ENCODE assay signal across 1 cellular context in the genomic region with DNA sequence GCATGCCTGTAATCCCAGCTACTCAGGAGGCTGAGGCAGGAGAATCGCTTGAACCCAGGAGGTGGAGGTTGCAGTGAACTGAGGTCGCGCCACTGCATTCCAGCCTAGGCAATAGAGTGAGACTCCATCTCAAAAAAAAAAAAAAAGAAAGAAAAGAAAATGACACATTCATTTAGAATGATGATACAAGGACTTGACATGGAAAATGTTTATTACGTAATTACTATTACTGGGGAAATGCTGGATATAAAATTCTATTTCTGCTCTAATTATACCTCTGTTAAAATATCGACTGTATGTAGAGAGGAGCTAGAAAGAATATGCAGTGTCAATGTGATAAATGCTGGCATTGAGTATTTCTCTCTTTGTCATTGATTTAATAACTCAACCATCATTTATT.
TF ChIP-seq lines count a peak whose summit lies in the region.

No MANE protein-coding gene starts in this region.

TF ChIP-seq in K562, 482 proteins besides CTCF, POLR2A, EP300 and RAD21:
- TF ChIP-seq CEBPG (CRISPR knock-in tag; IDR thresholded peaks at IDR 0.05) (no peak), CEBPG (tag; conservative IDR thresholded peaks at IDR 0.05 in 1 of 2, IDR thresholded peaks at IDR 0.05 in 1 of 2) (peak; percentile 46 to 71; a peak in 2 of 4 replicates), CHD2 (IDR thresholded peaks at IDR 0.05; ENCODE audit: low read depth, low read length) (no peak), CEBPB (tag; IDR thresholded peaks at IDR 0.05) (peak; percentile 73)
